ENCODE assay signal across 2 cellular contexts in the genomic region with DNA sequence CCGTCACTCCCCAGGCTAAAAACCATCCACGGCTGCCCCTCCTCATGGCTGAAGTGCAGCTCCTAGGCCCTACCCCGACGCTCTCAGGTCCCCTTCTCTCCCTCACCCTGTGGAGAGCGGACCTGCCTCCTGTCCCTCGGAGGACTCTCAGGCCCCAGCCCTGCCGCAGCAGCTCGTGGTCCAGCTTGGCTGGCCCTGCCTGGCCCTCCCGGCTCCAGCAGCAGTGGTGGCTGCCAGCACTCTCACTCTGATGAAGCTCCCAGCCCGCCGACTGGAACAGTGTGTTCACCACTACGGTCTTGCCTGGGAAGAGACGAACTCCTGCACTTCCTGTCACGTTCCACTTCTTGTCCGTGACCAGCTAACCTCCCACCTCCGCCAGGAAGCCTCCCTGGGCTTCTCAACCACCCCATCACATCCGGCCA.
TF ChIP-seq lines count a peak whose summit lies in the region.

No MANE protein-coding gene starts in this region.

TF ChIP-seq in SK-N-SH, 30 proteins besides CTCF, POLR2A, EP300 and RAD21 (continued from another document):
- TF ChIP-seq, protein P1, sequence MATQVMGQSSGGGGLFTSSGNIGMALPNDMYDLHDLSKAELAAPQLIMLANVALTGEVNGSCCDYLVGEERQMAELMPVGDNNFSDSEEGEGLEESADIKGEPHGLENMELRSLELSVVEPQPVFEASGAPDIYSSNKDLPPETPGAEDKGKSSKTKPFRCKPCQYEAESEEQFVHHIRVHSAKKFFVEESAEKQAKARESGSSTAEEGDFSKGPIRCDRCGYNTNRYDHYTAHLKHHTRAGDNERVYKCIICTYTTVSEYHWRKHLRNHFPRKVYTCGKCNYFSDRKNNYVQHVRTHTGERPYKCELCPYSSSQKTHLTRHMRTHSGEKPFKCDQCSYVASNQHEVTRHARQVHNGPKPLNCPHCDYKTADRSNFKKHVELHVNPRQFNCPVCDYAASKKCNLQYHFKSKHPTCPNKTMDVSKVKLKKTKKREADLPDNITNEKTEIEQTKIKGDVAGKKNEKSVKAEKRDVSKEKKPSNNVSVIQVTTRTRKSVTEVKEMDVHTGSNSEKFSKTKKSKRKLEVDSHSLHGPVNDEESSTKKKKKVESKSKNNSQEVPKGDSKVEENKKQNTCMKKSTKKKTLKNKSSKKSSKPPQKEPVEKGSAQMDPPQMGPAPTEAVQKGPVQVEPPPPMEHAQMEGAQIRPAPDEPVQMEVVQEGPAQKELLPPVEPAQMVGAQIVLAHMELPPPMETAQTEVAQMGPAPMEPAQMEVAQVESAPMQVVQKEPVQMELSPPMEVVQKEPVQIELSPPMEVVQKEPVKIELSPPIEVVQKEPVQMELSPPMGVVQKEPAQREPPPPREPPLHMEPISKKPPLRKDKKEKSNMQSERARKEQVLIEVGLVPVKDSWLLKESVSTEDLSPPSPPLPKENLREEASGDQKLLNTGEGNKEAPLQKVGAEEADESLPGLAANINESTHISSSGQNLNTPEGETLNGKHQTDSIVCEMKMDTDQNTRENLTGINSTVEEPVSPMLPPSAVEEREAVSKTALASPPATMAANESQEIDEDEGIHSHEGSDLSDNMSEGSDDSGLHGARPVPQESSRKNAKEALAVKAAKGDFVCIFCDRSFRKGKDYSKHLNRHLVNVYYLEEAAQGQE (IDR thresholded peaks at IDR 0.05; ENCODE audit: low read depth, low read length), result no peak
- no peak for TF ChIP-seq FOXJ3 (CRISPR knock-in tag; IDR thresholded peaks at IDR 0.05)
- TF ChIP-seq ELF1 (IDR thresholded peaks at IDR 0.05), result no peak
- TF ChIP-seq, protein P2, sequence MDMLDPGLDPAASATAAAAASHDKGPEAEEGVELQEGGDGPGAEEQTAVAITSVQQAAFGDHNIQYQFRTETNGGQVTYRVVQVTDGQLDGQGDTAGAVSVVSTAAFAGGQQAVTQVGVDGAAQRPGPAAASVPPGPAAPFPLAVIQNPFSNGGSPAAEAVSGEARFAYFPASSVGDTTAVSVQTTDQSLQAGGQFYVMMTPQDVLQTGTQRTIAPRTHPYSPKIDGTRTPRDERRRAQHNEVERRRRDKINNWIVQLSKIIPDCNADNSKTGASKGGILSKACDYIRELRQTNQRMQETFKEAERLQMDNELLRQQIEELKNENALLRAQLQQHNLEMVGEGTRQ (IDR thresholded peaks at IDR 0.05; ENCODE audit: borderline replicate concordance, low read depth, low read length), result no peak
- no peak for TF ChIP-seq RFX5 (IDR thresholded peaks at IDR 0.05; ENCODE audit: low read length)
- TF ChIP-seq, protein P3, sequence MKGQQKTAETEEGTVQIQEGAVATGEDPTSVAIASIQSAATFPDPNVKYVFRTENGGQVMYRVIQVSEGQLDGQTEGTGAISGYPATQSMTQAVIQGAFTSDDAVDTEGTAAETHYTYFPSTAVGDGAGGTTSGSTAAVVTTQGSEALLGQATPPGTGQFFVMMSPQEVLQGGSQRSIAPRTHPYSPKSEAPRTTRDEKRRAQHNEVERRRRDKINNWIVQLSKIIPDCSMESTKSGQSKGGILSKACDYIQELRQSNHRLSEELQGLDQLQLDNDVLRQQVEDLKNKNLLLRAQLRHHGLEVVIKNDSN (IDR thresholded peaks at IDR 0.05; ENCODE audit: borderline replicate concordance, low read depth), result no peak

TF ChIP-seq in SK-N-SH treated with all-trans-retinoic acid at 6 μM for 48 hours, 23 proteins besides CTCF, POLR2A, EP300 and RAD21 (continued from another document):
- TF ChIP-seq, protein P4, sequence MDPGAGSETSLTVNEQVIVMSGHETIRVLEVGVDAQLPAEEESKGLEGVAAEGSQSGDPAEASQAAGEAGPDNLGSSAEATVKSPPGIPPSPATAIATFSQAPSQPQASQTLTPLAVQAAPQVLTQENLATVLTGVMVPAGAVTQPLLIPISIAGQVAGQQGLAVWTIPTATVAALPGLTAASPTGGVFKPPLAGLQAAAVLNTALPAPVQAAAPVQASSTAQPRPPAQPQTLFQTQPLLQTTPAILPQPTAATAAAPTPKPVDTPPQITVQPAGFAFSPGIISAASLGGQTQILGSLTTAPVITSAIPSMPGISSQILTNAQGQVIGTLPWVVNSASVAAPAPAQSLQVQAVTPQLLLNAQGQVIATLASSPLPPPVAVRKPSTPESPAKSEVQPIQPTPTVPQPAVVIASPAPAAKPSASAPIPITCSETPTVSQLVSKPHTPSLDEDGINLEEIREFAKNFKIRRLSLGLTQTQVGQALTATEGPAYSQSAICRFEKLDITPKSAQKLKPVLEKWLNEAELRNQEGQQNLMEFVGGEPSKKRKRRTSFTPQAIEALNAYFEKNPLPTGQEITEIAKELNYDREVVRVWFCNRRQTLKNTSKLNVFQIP (CRISPR knock-in tag; IDR thresholded peaks at IDR 0.05; ENCODE audit: borderline replicate concordance, low read depth), result no peak
- TF ChIP-seq ZFP30 (CRISPR knock-in tag; IDR thresholded peaks at IDR 0.05) (no peak), RARB (CRISPR knock-in tag; IDR thresholded peaks at IDR 0.05) (no peak), TOX (CRISPR knock-in tag; IDR thresholded peaks at IDR 0.05; ENCODE audit: borderline replicate concordance) (no peak)
- TF ChIP-seq, protein P5, sequence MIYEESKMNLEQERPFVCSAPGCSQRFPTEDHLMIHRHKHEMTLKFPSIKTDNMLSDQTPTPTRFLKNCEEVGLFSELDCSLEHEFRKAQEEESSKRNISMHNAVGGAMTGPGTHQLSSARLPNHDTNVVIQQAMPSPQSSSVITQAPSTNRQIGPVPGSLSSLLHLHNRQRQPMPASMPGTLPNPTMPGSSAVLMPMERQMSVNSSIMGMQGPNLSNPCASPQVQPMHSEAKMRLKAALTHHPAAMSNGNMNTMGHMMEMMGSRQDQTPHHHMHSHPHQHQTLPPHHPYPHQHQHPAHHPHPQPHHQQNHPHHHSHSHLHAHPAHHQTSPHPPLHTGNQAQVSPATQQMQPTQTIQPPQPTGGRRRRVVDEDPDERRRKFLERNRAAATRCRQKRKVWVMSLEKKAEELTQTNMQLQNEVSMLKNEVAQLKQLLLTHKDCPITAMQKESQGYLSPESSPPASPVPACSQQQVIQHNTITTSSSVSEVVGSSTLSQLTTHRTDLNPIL (CRISPR knock-in tag; IDR thresholded peaks at IDR 0.05; ENCODE audit: low read depth), result no peak
